ENCODE assay signal across 8 cellular contexts in the genomic region with DNA sequence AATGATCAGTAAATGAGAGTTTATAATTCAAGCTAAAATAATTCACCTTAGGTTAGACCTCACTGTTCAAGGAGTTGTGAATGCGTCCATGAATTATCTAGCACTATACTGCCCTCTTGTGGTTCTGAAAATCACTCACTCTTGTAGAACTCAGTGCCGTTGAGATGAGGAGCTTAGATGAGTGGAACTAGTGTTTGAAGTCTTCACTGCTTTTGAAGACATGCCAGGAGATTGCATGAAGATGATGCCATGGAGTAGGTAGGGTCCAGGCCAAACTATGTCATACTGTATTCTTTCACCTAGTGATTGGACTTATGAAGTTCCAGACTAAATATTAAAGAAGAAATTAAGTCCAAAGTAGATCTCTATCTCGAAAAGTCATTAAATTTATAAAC. TPM values are rescaled to one million over a fixed set of nuclear protein-coding genes. Genes with fewer than 3 reads are reported as not detected.
DNase-seq lines count a peak whose midpoint lies in the region; ATAC-seq, FAIRE-seq and TF ChIP-seq lines count a peak whose summit lies in the region.

No MANE protein-coding gene starts in this region.

- in situ Hi-C loops in K562 (cut with MboI) = no loop called here

- H3K36me3 ChIP-seq in K562 (ENCODE audit: control insufficient read depth, insufficient read depth, low read length) = no peaks in the 10 kb centered on the region
- no peaks in the 10 kb centered on the region for H3K36me3 ChIP-seq in skeletal muscle satellite cell (ENCODE audit: insufficient read depth, low read length)

- CTCF ChIA-PET in K562 (lab: Yijun Ruan, JAX; ENCODE audit: low intra/inter-chr PET ratio) = interaction anchor here (0.6 to 2.6 kb wide), 5 partner anchors 51 to 432 kb away, joined by 3 to 27 read pairs (median 6); no protein-coding TSS in a partner anchor

- no peak overlapping the region for H3K4me2 ChIP-seq in K562 (ENCODE audit: insufficient read depth, low read length)
- peak overlapping the region; percentile 56 for H3K4me2 ChIP-seq in skeletal muscle satellite cell (ENCODE audit: low read length)

- H3K4me1 ChIP-seq in K562 (replicated peaks in 1 of 2; ENCODE audit: control insufficient read depth in 2 of 2, insufficient read depth in 2 of 2, low read length in 2 of 2) (peaks cover 0 to 6% of the 10 kb centered on the region in 2 experiments; a peak in 3 of 5 replicates), skeletal muscle satellite cell (ENCODE audit: control insufficient read depth, insufficient read depth, low read length) (peaks cover 45% of the 10 kb centered on the region)

- DNase-seq in NOMO-1 treated with DMSO at 0.1 percent for 48 hours (lab: John Stamatoyannopoulos, UW; ENCODE audit: unreplicated experiment) = peak; percentile 73
- no peak for DNase-seq in NOMO-1 treated with dmso at 0.1 percent for 144 hours (lab: John Stamatoyannopoulos, UW; ENCODE audit: unreplicated experiment)
- peak in 47 of 76 experiments; percentile 2 to 82 (median 65) for DNase-seq in HUDEP-2 (lab: John Stamatoyannopoulos, UW; ENCODE audit: unreplicated experiment in 76 of 76)
- peak; percentile 54 for DNase-seq in NCI-H82 treated with DMSO at 0.1 percent for 48 hours (lab: John Stamatoyannopoulos, UW; ENCODE audit: unreplicated experiment)
- DNase-seq in K562 (ENCODE audit: extremely low read depth in 1 of 4, low spot score in 3 of 4) = peak; percentile 55 to 83 (median 58)
- peak; percentile 84 for DNase-seq in iPS DF 4.7 (ENCODE audit: extremely low read depth, low spot score)

- TF ChIP-seq CTCF in K562 (IDR thresholded peaks at IDR 0.05 in 2 of 3, conservative IDR thresholded peaks at IDR 0.05 in 1 of 3; ENCODE audit: insufficient read depth in 2 of 3, low read depth in 1 of 3, low read length in 3 of 3) = peak; percentile 60 to 78 (median 73)

- H3K9me3 ChIP-seq in K562 (replicated peaks; ENCODE audit: control insufficient read depth, insufficient read depth, low read depth, low read length) = no peaks in the 10 kb centered on the region
- H3K9me3 ChIP-seq in skeletal muscle satellite cell (replicated peaks; ENCODE audit: low read length) = no peaks in the 10 kb centered on the region

- no peak for TF ChIP-seq EP300 in K562 (IDR thresholded peaks at IDR 0.05; ENCODE audit: low read length)

- H4K20me1 ChIP-seq in K562 (replicated peaks; ENCODE audit: control insufficient read depth, insufficient read depth, low read length) = no peaks in the 10 kb centered on the region

- POLR2A ChIA-PET in K562 (lab: Yijun Ruan, JAX) = interaction anchor here (0.8 to 1.9 kb wide), 6 partner anchors 12 to 432 kb away, joined by 3 to 6 read pairs (median 4); partner anchors contain the start of gene MEF2A

- no TSS peak for BruUV-seq in K562 (replicated peaks; lab: Mats Ljungman, UMichigan)

- 19% methylated on average over 3 of the region's 3 CpGs for WGBS in K562 (ENCODE audit: insufficient coverage, low coverage, missing lambda C conversion rate)

- intact Hi-C loops in K562 (cut with micrococcal nuclease) = loop anchor here (1.0 to 10.0 kb wide), 6 partner anchors 52 to 431 kb away; partner anchors contain the start of gene MEF2A

- H3K9ac ChIP-seq in K562 (ENCODE audit: insufficient read depth in 1 of 2, low read depth in 2 of 2, low read length in 2 of 2) (no peak overlapping the region), skeletal muscle satellite cell (ENCODE audit: low read depth, low read length) (no peak overlapping the region)

- H2AFZ ChIP-seq in K562 (ENCODE audit: low read depth, low read length) = no peak overlapping the region

- H3K27ac ChIP-seq in K562 (ENCODE audit: extremely low read depth, low read depth, low read length) = peak overlapping the region; percentile 40; the same call in 1 of the 3 replicates

- ATAC-seq in GM21515 (IDR thresholded peaks at IDR 0.05; ENCODE audit: unreplicated experiment) (peak; percentile 60), K562 (peak; percentile 94)

- peak; percentile 80 to 87 for TF ChIP-seq RAD21 in K562 (CRISPR knock-in tag; conservative IDR thresholded peaks at IDR 0.05 in 1 of 2, IDR thresholded peaks at IDR 0.05 in 1 of 2)

- FAIRE-seq in K562 (lab: Jason Lieb, UNC) = peak; percentile 83

- H3K9me1 ChIP-seq in K562 (ENCODE audit: control insufficient read depth, insufficient read depth, low read length) = no peaks in the 10 kb centered on the region

- H3K4me3 ChIP-seq in K562 (no peak overlapping the region), skeletal muscle satellite cell (ENCODE audit: low read length) (no peak overlapping the region)

- no peaks in the 10 kb centered on the region for H3K27me3 ChIP-seq in K562 (ENCODE audit: control insufficient read depth in 2 of 2, insufficient read depth in 2 of 2, low read length in 2 of 2)
- no peaks in the 10 kb centered on the region for H3K27me3 ChIP-seq in skeletal muscle satellite cell (ENCODE audit: control insufficient read depth, insufficient read depth, low read length)

- no peak for TF ChIP-seq POLR2A in K562 (conservative IDR thresholded peaks at IDR 0.05)

- no peaks in the 10 kb centered on the region for H3K79me2 ChIP-seq in K562 (ENCODE audit: control insufficient read depth, insufficient read depth, low read length)

TF ChIP-seq in K562, 482 proteins besides CTCF, POLR2A, EP300 and RAD21 (continues in another document):
- TF ChIP-seq NCOA2 (IDR thresholded peaks at IDR 0.05; ENCODE audit: partially characterized antibody in 2 of 2) (no peak), SMC3 (conservative IDR thresholded peaks at IDR 0.05; ENCODE audit: insufficient read depth, low read depth, low read length) (peak; percentile 59), NCOR1 (IDR thresholded peaks at IDR 0.05) (no peak), CLOCK (CRISPR knock-in tag; IDR thresholded peaks at IDR 0.05; ENCODE audit: borderline replicate concordance) (no peak), ZNF589 (CRISPR knock-in tag; IDR thresholded peaks at IDR 0.05; ENCODE audit: low read depth) (0 out of 2 replicates have a peak, but pooled peaks have one; percentile 50), BRD4 (IDR thresholded peaks at IDR 0.05) (no peak)

RNA-seq across cellular contexts. Expression of gene LYSMD4, which starts 28.8 kb away (rescaled TPM):
- 5.3 and 7.1 TPM in 2 replicates for total RNA-seq in K562 (2011; cell fraction: chromatin; rRNA removed; ENCODE audit: low replicate concordance)
- 4.5 and 6.3 TPM in 2 replicates for total RNA-seq in K562 (2011; cell fraction: nucleolus; rRNA removed)
- total RNA-seq in K562 (2011; cell fraction: nucleoplasm; rRNA removed) = 5.5 and 6.3 TPM in 2 replicates
- total RNA-seq in K562 (2014; rRNA removed) = 2.2 and 3.2 TPM in 2 replicates
- total RNA-seq in K562 (2014; rRNA removed; fragmentation: Illumina TruSeq; extraction: Trizol) = 1.6 and 2.0 TPM in 2 replicates
- 1.6 and 1.7 TPM in 2 replicates for total RNA-seq in K562 (2015; rRNA removed; fragmentation: Illumina TruSeq; extraction: Trizol)
- total RNA-seq in K562 (2021) = 2.1 and 2.3 TPM in 2 replicates
- 2.2 and 2.3 TPM in 2 replicates for polyA plus RNA-seq in K562 (2011; rRNA removed)
- 2.3 and 2.5 TPM in 2 replicates for polyA plus RNA-seq in K562 (2011; cell fraction: cytosol; rRNA removed)
- polyA plus RNA-seq in K562 (2011; cell fraction: nucleus; rRNA removed) = 7.7 and 9.7 TPM in 2 replicates
- polyA plus RNA-seq in K562 (2012) = 2.5 and 3.7 TPM in 2 replicates
- 2.0 and 2.3 TPM in 2 replicates for polyA plus RNA-seq in K562 (2014; fragmentation: Illumina TruSeq; extraction: Trizol)
- under 1 TPM; 0.46 to 0.70 TPM for polyA plus RNA-seq in K562 (2014; fragmentation: Nextera tagmentation; extraction: Ambion mirVana)
- polyA plus RNA-seq in K562 (2014; rRNA removed) = 3.1 and 4.2 TPM in 2 replicates
- polyA minus RNA-seq in K562 (2011; rRNA and poly(A)+ RNA removed) = 1.2 and 1.8 TPM in 2 replicates
- 0.64 and 1.9 TPM in 2 replicates for polyA minus RNA-seq in K562 (2011; cell fraction: cytosol; rRNA and poly(A)+ RNA removed)
- polyA minus RNA-seq in K562 (2011; cell fraction: nucleus; rRNA and poly(A)+ RNA removed) = 3.1 and 4.2 TPM in 2 replicates
- 5.6 and 8.5 TPM in 2 replicates for total RNA-seq in skeletal muscle satellite cell (2012; rRNA removed)
